ENCODE assay signal across 19 cellular contexts in the genomic region with DNA sequence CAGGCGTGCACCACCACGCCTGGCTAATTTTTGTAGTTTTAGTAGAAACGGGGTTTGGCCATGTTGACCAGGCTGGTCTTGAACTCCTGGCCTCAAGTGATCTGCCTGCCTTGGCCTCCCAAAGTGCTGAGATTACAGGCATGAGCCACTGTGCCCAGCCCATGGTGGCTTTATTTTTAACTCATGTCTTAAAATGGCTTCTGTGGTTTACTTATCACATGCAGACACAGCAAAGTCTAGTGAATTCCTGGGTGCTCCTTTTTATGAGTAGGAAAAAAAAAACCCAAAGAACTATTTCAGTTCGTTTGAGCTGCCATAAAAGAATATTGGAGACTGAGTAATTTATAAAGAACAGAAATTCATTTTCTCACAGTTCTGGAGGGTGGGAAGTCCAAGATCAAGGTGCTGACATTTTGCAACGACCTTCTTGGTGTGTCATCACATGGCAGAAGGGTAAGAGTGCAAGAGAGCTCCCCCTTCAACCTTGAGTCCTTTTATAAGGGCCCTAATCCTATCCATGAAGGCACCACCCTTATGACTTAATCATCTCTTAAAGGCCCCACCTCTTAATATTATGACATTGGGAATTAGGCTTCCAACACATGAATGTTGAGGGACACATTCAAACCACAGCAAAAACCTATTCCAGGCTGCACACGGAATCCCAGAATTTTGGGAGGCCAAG. TPM values are rescaled to one million over a fixed set of nuclear protein-coding genes. Genes with fewer than 3 reads are reported as not detected.
A peak's percentile ranks its signal among the peaks of the same experiment; 100 is the strongest.
DNase-seq lines count a peak whose midpoint lies in the region; ATAC-seq, FAIRE-seq and TF ChIP-seq lines count a peak whose summit lies in the region.
"Had no signal": no experiment of that assay in that cellular context is flagged by ENCODE, and none has a peak within 500 bp of the region (broad histone marks: within the 10 kb centered on the region; RNA-seq: fewer than 3 reads in every experiment).

No MANE protein-coding gene starts in this region.

- TF ChIP-seq POLR2A in HepG2 (IDR thresholded peaks at IDR 0.05; ENCODE audit: insufficient read depth in 1 of 2, low read depth in 2 of 2, low read length in 2 of 2): no peak
- no peak for TF ChIP-seq POLR2A in right lobe of liver (IDR thresholded peaks at IDR 0.05)
- no peak for TF ChIP-seq POLR2A in esophagus muscularis mucosa (IDR thresholded peaks at IDR 0.05; ENCODE audit: low read depth)

- no peak overlapping the region for H3K4me3 ChIP-seq in HepG2 (replicated peaks in 1 of 3; ENCODE audit: insufficient read depth in 1 of 3, low read depth in 2 of 3, low read length in 3 of 3)
- no peak overlapping the region for H3K4me3 ChIP-seq in right lobe of liver
- H3K4me3 ChIP-seq in SU-DHL-6 (ENCODE audit: insufficient read depth, low read length, poor library complexity, severe bottlenecking): peak overlapping the region; percentile 28
- H3K4me3 ChIP-seq in esophagus muscularis mucosa: no peak overlapping the region
- H3K4me3 ChIP-seq in upper lobe of right lung: no peak overlapping the region
- H3K4me3 ChIP-seq: dorsolateral prefrontal cortex, esophagus squamous epithelium, sigmoid colon, SK-N-MC, testis had no signal

- no peak overlapping the region for H3K27ac ChIP-seq in HepG2 (ENCODE audit: extremely low read length, insufficient read depth, low read length)
- H3K27ac ChIP-seq in right lobe of liver: no peak overlapping the region
- H3K27ac ChIP-seq in SU-DHL-6 (ENCODE audit: low read depth, low read length): peak overlapping the region; percentile 98
- H3K27ac ChIP-seq in esophagus muscularis mucosa (replicated peaks in 1 of 4): no peak overlapping the region
- peak overlapping the region; percentile 61 for H3K27ac ChIP-seq in upper lobe of right lung
- H3K27ac ChIP-seq: sigmoid colon, testis had no signal

- ATAC-seq in HepG2 (no peak), right lobe of liver (no peak), upper lobe of right lung (no peak), GM19328 (IDR thresholded peaks at IDR 0.05; ENCODE audit: unreplicated experiment) (no peak)
- ATAC-seq: PC-3 had no signal

- no peak overlapping the region for H2AFZ ChIP-seq in HepG2 (ENCODE audit: low read length)
- no peak overlapping the region for H2AFZ ChIP-seq in SU-DHL-6 (ENCODE audit: low read depth, low read length, severe bottlenecking)

- in situ Hi-C loops in HepG2 (cut with HindIII; ENCODE audit: extremely low pct_ligation_motif_present, low pct_unique_long_range_greater_than_20kb): no loop called here

- TF ChIP-seq RAD21 in HepG2 (CRISPR knock-in tag; IDR thresholded peaks at IDR 0.05): no peak

- TF ChIP-seq EP300 in HepG2 (IDR thresholded peaks at IDR 0.05; ENCODE audit: low read depth in 2 of 2, low read length in 2 of 2): no peak
- TF ChIP-seq EP300 in HepG2 (CRISPR knock-in tag; IDR thresholded peaks at IDR 0.05; ENCODE audit: borderline replicate concordance): no peak
- no peak for TF ChIP-seq EP300 in esophagus muscularis mucosa (IDR thresholded peaks at IDR 0.05)

- CTCF ChIA-PET in HepG2 (lab: Yijun Ruan, JAX; ENCODE audit: low intra/inter-chr PET ratio, low total read pairs): no interaction called here

- no peak overlapping the region for H3K4me2 ChIP-seq in HepG2 (ENCODE audit: low read depth, low read length)
- H3K4me2 ChIP-seq in SU-DHL-6 (ENCODE audit: low read depth, low read length, poor library complexity, severe bottlenecking): peak overlapping the region; percentile 72

- H3K36me3 ChIP-seq in HepG2 (replicated peaks in 1 of 2; ENCODE audit: control insufficient read depth in 1 of 2, insufficient read depth in 2 of 2, low read length in 2 of 2) (no peaks in the 10 kb centered on the region), right lobe of liver (no peaks in the 10 kb centered on the region), SU-DHL-6 (ENCODE audit: low read length) (peaks cover 6% of the 10 kb centered on the region), esophagus muscularis mucosa (no peaks in the 10 kb centered on the region), upper lobe of right lung (no peaks in the 10 kb centered on the region)
- H3K36me3 ChIP-seq: esophagus squamous epithelium, sigmoid colon had no signal

- H3K4me1 ChIP-seq in HepG2 (ENCODE audit: insufficient read depth, low read length) (no peaks in the 10 kb centered on the region), right lobe of liver (peaks cover 0 to 5% (median 0%) of the 10 kb centered on the region in 4 donors), esophagus muscularis mucosa (peaks cover 0 to 6% (median 1%) of the 10 kb centered on the region in 4 donors), upper lobe of right lung (peaks cover 16% of the 10 kb centered on the region)
- H3K4me1 ChIP-seq: sigmoid colon, testis had no signal

- 39% methylated on average over 6 of the region's 6 CpGs for WGBS in HepG2 (ENCODE audit: low lambda C conversion rate)
- WGBS in right lobe of liver (ENCODE audit: insufficient coverage, low coverage, low lambda C conversion rate, missing lambda C conversion rate): 71% methylated on average over 6 of the region's 6 CpGs
- 88% methylated on average over 6 of the region's 6 CpGs for WGBS in esophagus muscularis mucosa

- intact Hi-C loops in HepG2 (cut with micrococcal nuclease; ENCODE audit: unreplicated experiment): no loop called here
- intact Hi-C loops in right lobe of liver (cut with DNase I): no loop called here
- intact Hi-C loops in esophagus muscularis mucosa (cut with DNase I): no loop called here
- intact Hi-C loops in upper lobe of right lung (cut with DNase I): no loop called here
- intact Hi-C loops in posterior cingulate gyrus (cut with DNase I): no loop called here

- H3K9ac ChIP-seq in HepG2 (ENCODE audit: insufficient read depth, low read depth, low read length) (no peak overlapping the region), SU-DHL-6 (ENCODE audit: low read length) (peak overlapping the region; percentile 46)

- no TSS peak for BruUV-seq in HepG2 (replicated peaks; lab: Mats Ljungman, UMichigan)

- no peak for FAIRE-seq in HepG2 (lab: Jason Lieb, UNC)

- peaks cover 65% of the 10 kb centered on the region for H3F3A ChIP-seq in SU-DHL-6 (ENCODE audit: insufficient read depth)

- POLR2A ChIA-PET in HepG2 (lab: Yijun Ruan, JAX): no interaction called here

- H3K27me3 ChIP-seq in HepG2 (ENCODE audit: control insufficient read depth in 1 of 2, insufficient read depth in 2 of 2, low read length in 2 of 2): no peaks in the 10 kb centered on the region; a peak in 1 of 5 replicates
- no peaks in the 10 kb centered on the region for H3K27me3 ChIP-seq in right lobe of liver
- no peaks in the 10 kb centered on the region for H3K27me3 ChIP-seq in SU-DHL-6 (ENCODE audit: low read length)
- H3K27me3 ChIP-seq in esophagus muscularis mucosa: no peaks in the 10 kb centered on the region
- no peaks in the 10 kb centered on the region for H3K27me3 ChIP-seq in upper lobe of right lung
- H3K27me3 ChIP-seq: dorsolateral prefrontal cortex, esophagus squamous epithelium, sigmoid colon, testis had no signal

- no peaks in the 10 kb centered on the region for H3K9me2 ChIP-seq in SU-DHL-6 (replicated peaks; ENCODE audit: insufficient read depth, low read length)

- TF ChIP-seq CTCF in HepG2 (CRISPR knock-in tag; IDR thresholded peaks at IDR 0.05): no peak
- TF ChIP-seq CTCF in right lobe of liver (IDR thresholded peaks at IDR 0.05): no peak
- TF ChIP-seq CTCF in SU-DHL-6 (IDR thresholded peaks at IDR 0.05; ENCODE audit: insufficient read depth, low read length, poor library complexity, severe bottlenecking): no peak
- TF ChIP-seq CTCF in esophagus muscularis mucosa (IDR thresholded peaks at IDR 0.05): no peak
- TF ChIP-seq CTCF in upper lobe of right lung (IDR thresholded peaks at IDR 0.05): no peak

- no peaks in the 10 kb centered on the region for H3K79me2 ChIP-seq in HepG2 (ENCODE audit: insufficient read depth, low read length)
- H3K79me2 ChIP-seq in SU-DHL-6 (ENCODE audit: insufficient read depth, low read length): no peaks in the 10 kb centered on the region

- DNase-seq in HepG2 (ENCODE audit: low spot score) (no peak), right lobe of liver (no peak), esophagus muscularis mucosa (ENCODE audit: extremely low spot score) (peak; percentile 14), upper lobe of right lung (no peak), SKM-1 (lab: John Stamatoyannopoulos, UW; ENCODE audit: unreplicated experiment) (no peak), posterior cingulate gyrus (no peak)
- DNase-seq: dorsolateral prefrontal cortex, esophagus squamous epithelium, H7, islet precursor cell, midbrain, NCI-H345, occipital lobe, PC-3, sigmoid colon, testis had no signal

- H3K9me3 ChIP-seq in HepG2 (ENCODE audit: low read length): no peaks in the 10 kb centered on the region; the same call in 1 of the 2 replicates
- H3K9me3 ChIP-seq in right lobe of liver: no peaks in the 10 kb centered on the region
- H3K9me3 ChIP-seq in SU-DHL-6 (ENCODE audit: insufficient read depth, low read length): no peaks in the 10 kb centered on the region
- H3K9me3 ChIP-seq in esophagus muscularis mucosa: no peaks in the 10 kb centered on the region
- H3K9me3 ChIP-seq in upper lobe of right lung: no peaks in the 10 kb centered on the region
- H3K9me3 ChIP-seq: esophagus squamous epithelium, sigmoid colon, testis had no signal

- H4K20me1 ChIP-seq in HepG2 (ENCODE audit: insufficient read depth, low read length) (no peaks in the 10 kb centered on the region), SU-DHL-6 (ENCODE audit: low read depth, low read length) (no peaks in the 10 kb centered on the region)

RNA-seq across cellular contexts. Expression of a gene that starts 12.6 kb away (rescaled TPM):
- total RNA-seq in HepG2 (2016; rRNA removed; fragmentation: Illumina TruSeq; extraction: Trizol): 7.0 and 9.7 TPM in 2 replicates
- total RNA-seq in HepG2 (2016; cell fraction: cytosol; rRNA removed; fragmentation: Illumina TruSeq; extraction: Trizol; ENCODE audit: low read depth): 4.0 and 4.1 TPM in 2 replicates
- 6.0 and 9.9 TPM in 2 replicates for total RNA-seq in HepG2 (2016; cell fraction: insoluble cytoplasmic fraction; rRNA removed; fragmentation: Illumina TruSeq; extraction: Trizol)
- 4.8 and 5.3 TPM in 2 replicates for total RNA-seq in HepG2 (2016; cell fraction: membrane; rRNA removed; fragmentation: Illumina TruSeq; extraction: Trizol)
- 10.1 and 10.2 TPM in 2 replicates for total RNA-seq in HepG2 (2016; cell fraction: nucleus; rRNA removed; fragmentation: Illumina TruSeq; extraction: Trizol)
- polyA plus RNA-seq in HepG2 (2011; rRNA removed): 3.0 and 3.7 TPM in 2 replicates
- polyA plus RNA-seq in HepG2 (2011; cell fraction: cytosol; rRNA removed): 1.8 and 2.5 TPM in 2 replicates
- polyA plus RNA-seq in HepG2 (2011; cell fraction: nucleus; rRNA removed): 2.2 and 3.7 TPM in 2 replicates
- 3.0 and 4.4 TPM in 2 replicates for polyA plus RNA-seq in HepG2 (2012)
- 0.14 and 0.18 TPM in 2 replicates for polyA plus RNA-seq in HepG2 (2016; cell fraction: cytosol; fragmentation: Illumina TruSeq; extraction: Trizol; ENCODE audit: low read depth)
- polyA plus RNA-seq in HepG2 (2016; cell fraction: insoluble cytoplasmic fraction; fragmentation: Illumina TruSeq; extraction: Trizol; ENCODE audit: low read depth): 3.3 and 4.0 TPM in 2 replicates
- polyA plus RNA-seq in HepG2 (2016; cell fraction: membrane; fragmentation: Illumina TruSeq; extraction: Trizol; ENCODE audit: low read depth): 0.37 and 0.39 TPM in 2 replicates
- 4.8 and 5.2 TPM in 2 replicates for polyA plus RNA-seq in HepG2 (2016; cell fraction: nucleus; fragmentation: Illumina TruSeq; extraction: Trizol; ENCODE audit: insufficient read depth, low read depth)
- 5.6 and 13.3 TPM in 2 replicates for polyA minus RNA-seq in HepG2 (2011; rRNA and poly(A)+ RNA removed; ENCODE audit: low replicate concordance)
- 5.3 and 6.4 TPM in 2 replicates for polyA minus RNA-seq in HepG2 (2011; cell fraction: cytosol; rRNA and poly(A)+ RNA removed)
- polyA minus RNA-seq in HepG2 (2011; cell fraction: nucleus; rRNA and poly(A)+ RNA removed): 15.6 and 15.7 TPM in 2 replicates
- 1 to 10 TPM; 3.5 to 7.5 (median 5.0) TPM for total RNA-seq in right lobe of liver
- 10 to 100 TPM in 1 of 4 donors, 1 to 10 TPM in 3; 9.1 to 16.2 (median 9.5) TPM for total RNA-seq in esophagus muscularis mucosa
- 29.1 TPM for total RNA-seq in upper lobe of right lung

Comparison
In these comparisons a context has a peak if more than half of its experiments do, and no peak if none do; other contexts are left out.
1. H3K27ac ChIP-seq: peak in SU-DHL-6 (single experiment) and upper lobe of right lung (single experiment); none in HepG2 (single experiment), right lobe of liver (0 of 3) and esophagus muscularis mucosa (0 of 4).